Comparison of ENCODE assay signal across 16 cellular contexts in the genomic region with DNA sequence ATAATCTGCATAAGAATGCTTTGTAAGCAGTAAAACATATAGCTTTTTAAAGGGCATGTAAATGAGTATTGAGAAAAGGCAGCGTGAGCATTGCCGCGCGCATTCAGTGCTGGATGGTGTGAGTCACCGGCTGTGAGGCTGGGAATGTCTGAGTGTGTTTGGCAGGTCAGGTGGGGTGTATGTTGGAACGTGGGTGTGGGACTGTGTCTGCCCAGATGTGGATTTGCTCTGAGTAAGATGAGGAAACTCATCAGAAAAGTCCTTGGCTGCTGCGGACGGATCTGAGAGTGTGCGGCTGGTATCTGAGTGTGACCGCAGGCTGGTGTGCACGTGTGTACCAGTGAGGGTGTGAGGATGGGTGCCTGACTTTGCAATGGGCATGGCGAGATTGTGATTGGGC.
A peak's percentile ranks its signal among the peaks of the same experiment; 100 is the strongest.
DNase-seq lines count a peak whose midpoint lies in the region; ATAC-seq and TF ChIP-seq lines count a peak whose summit lies in the region.
"Had no signal": no experiment of that assay in that cellular context is flagged by ENCODE, and none has a peak within 500 bp of the region (broad histone marks: within the 10 kb centered on the region; RNA-seq: fewer than 3 reads in every experiment).

No MANE protein-coding gene starts in this region.

- CTCF ChIA-PET in activated CD8-positive, alpha-beta T cell treated with anti-CD3 and anti-CD28 coated beads for 36 hours (lab: Charles Lee) = no interaction called here

- no peaks in the 10 kb centered on the region for H3K36me3 Mint-ChIP-seq in chondrocyte (ENCODE audit: low read depth)
- H3K36me3 Mint-ChIP-seq in activated CD8-positive, alpha-beta T cell treated with anti-CD3 and anti-CD28 coated beads for 36 hours (ENCODE audit: low read depth) = no peaks in the 10 kb centered on the region

- peak; percentile 32 for DNase-seq in AG08396 (ENCODE audit: low spot score)
- DNase-seq in chondrocyte (ENCODE audit: low spot score) = peak; percentile 68
- DNase-seq in sigmoid colon = no peak
- no peak for DNase-seq in stimulated activated CD4-positive, alpha-beta T cell treated with anti-CD3 and anti-CD28 coated beads, Interleukin-12 subunit alpha, Interleukin-12 subunit beta, amount 100 ng/mL, for 4 hours
- no peak for DNase-seq in activated CD8-positive, alpha-beta T cell treated with anti-CD3 and anti-CD28 coated beads for 36 hours
- no peak for DNase-seq in SHP77 (lab: John Stamatoyannopoulos, UW)
- DNase-seq: BE2C, esophagus squamous epithelium, GDM1, NCI-H2171 treated with DMSO at 0.1 percent for 48 hours had no signal

- peak overlapping the region; percentile 88 for H3K27ac Mint-ChIP-seq in chondrocyte (ENCODE audit: unreplicated experiment)
- H3K27ac Mint-ChIP-seq in activated CD8-positive, alpha-beta T cell treated with anti-CD3 and anti-CD28 coated beads for 36 hours = no peak overlapping the region

- intact Hi-C loops in sigmoid colon (cut with DNase I) = no loop called here
- intact Hi-C loops in activated CD8-positive, alpha-beta T cell treated with anti-CD3 and anti-CD28 coated beads for 36 hours (cut with micrococcal nuclease) = no loop called here

- H3K9me3 ChIP-seq in HUES6 (ENCODE audit: control insufficient read depth, insufficient read depth, low read depth, low read length) = no peaks in the 10 kb centered on the region
- H3K9me3 ChIP-seq in mesodermal cell (ENCODE audit: control insufficient read depth, low read length) = no peaks in the 10 kb centered on the region
- no peaks in the 10 kb centered on the region for H3K9me3 ChIP-seq in sigmoid colon
- H3K9me3 ChIP-seq: BE2C, body of pancreas, esophagus squamous epithelium, Peyer's patch had no signal

- POLR2A ChIA-PET in activated CD8-positive, alpha-beta T cell treated with anti-CD3 and anti-CD28 coated beads for 36 hours (lab: Charles Lee) = no interaction called here

- ATAC-seq in activated CD8-positive, alpha-beta T cell treated with anti-CD3 and anti-CD28 coated beads for 36 hours = no peak
- ATAC-seq: body of pancreas had no signal

- H3K36me3 ChIP-seq in HUES6 (ENCODE audit: control insufficient read depth, insufficient read depth, low read length) (no peaks in the 10 kb centered on the region), mesodermal cell (ENCODE audit: control insufficient read depth, insufficient read depth, low read length) (no peaks in the 10 kb centered on the region), sigmoid colon (no peaks in the 10 kb centered on the region)
- H3K36me3 ChIP-seq: BE2C, esophagus squamous epithelium, Peyer's patch had no signal

- peaks cover 57% of the 10 kb centered on the region for H3K4me1 Mint-ChIP-seq in chondrocyte (ENCODE audit: low read depth)
- no peaks in the 10 kb centered on the region for H3K4me1 Mint-ChIP-seq in activated CD8-positive, alpha-beta T cell treated with anti-CD3 and anti-CD28 coated beads for 36 hours (ENCODE audit: low read depth)

- H3K27me3 ChIP-seq in HUES6 (ENCODE audit: control insufficient read depth, insufficient read depth, low read length) (peaks cover 95% of the 10 kb centered on the region), sigmoid colon (peaks cover 0 to 5% (median 0%) of the 10 kb centered on the region in 3 donors)
- H3K27me3 ChIP-seq: BE2C, body of pancreas, Peyer's patch had no signal

- TF ChIP-seq POLR2A in sigmoid colon (IDR thresholded peaks at IDR 0.05) = no peak

- H3K4me3 Mint-ChIP-seq in chondrocyte (ENCODE audit: unreplicated experiment) = no peak overlapping the region
- H3K4me3 Mint-ChIP-seq in activated CD8-positive, alpha-beta T cell treated with anti-CD3 and anti-CD28 coated beads for 36 hours = no peak overlapping the region
- H3K4me3 Mint-ChIP-seq: neural crest cell had no signal

- peak overlapping the region; percentile 41 for H3K9ac ChIP-seq in HUES6 (ENCODE audit: low read length)
- H3K9ac ChIP-seq: KMS-11 had no signal

- H3K27ac ChIP-seq in HUES6 (ENCODE audit: low read depth, low read length) = no peak overlapping the region
- peak overlapping the region; percentile 10 for H3K27ac ChIP-seq in mesodermal cell (ENCODE audit: low read depth, low read length, severe bottlenecking)
- H3K27ac ChIP-seq in sigmoid colon = no peak overlapping the region
- H3K27ac ChIP-seq: body of pancreas, esophagus squamous epithelium, KMS-11, Peyer's patch had no signal

- H3K27me3 Mint-ChIP-seq in chondrocyte (ENCODE audit: low read depth) = peaks cover 8% of the 10 kb centered on the region
- H3K27me3 Mint-ChIP-seq in activated CD8-positive, alpha-beta T cell treated with anti-CD3 and anti-CD28 coated beads for 36 hours = peaks cover 17% of the 10 kb centered on the region

- H3K4me3 ChIP-seq in HUES6 (ENCODE audit: low read depth, low read length) (peak overlapping the region; percentile 20; the same call in 1 of the 2 replicates), mesodermal cell (ENCODE audit: extremely low read depth, insufficient read depth, low read length, poor library complexity, severe bottlenecking) (no peak overlapping the region), sigmoid colon (no peak overlapping the region)
- H3K4me3 ChIP-seq: body of pancreas, esophagus squamous epithelium, Peyer's patch had no signal

- TF ChIP-seq CTCF in chondrocyte (IDR thresholded peaks at IDR 0.05) (no peak), sigmoid colon (IDR thresholded peaks at IDR 0.05) (no peak)
- TF ChIP-seq CTCF in activated CD8-positive, alpha-beta T cell treated with anti-CD3 and anti-CD28 coated beads for 36 hours (IDR thresholded peaks at IDR 0.05) = no peak

- H3K4me1 ChIP-seq in HUES6 (ENCODE audit: control insufficient read depth, insufficient read depth, low read length) = peaks cover 68% of the 10 kb centered on the region
- H3K4me1 ChIP-seq in mesodermal cell (ENCODE audit: control insufficient read depth, insufficient read depth, low read length, poor library complexity, severe bottlenecking) = peaks cover 50% of the 10 kb centered on the region
- H3K4me1 ChIP-seq in sigmoid colon = no peaks in the 10 kb centered on the region
- H3K4me1 ChIP-seq: body of pancreas, Peyer's patch had no signal

- no peak for TF ChIP-seq EP300 in sigmoid colon (IDR thresholded peaks at IDR 0.05)

- WGBS in mesodermal cell (ENCODE audit: insufficient coverage in 2 of 2), 2 experiments = 44 to 51% methylated on average over 11 to 12 of the region's 12 CpGs
- WGBS in sigmoid colon, 2 donors = 83 to 85% methylated on average over 12 of the region's 12 CpGs

- no peaks in the 10 kb centered on the region for H3K9me3 Mint-ChIP-seq in chondrocyte (ENCODE audit: low read depth)
- no peaks in the 10 kb centered on the region for H3K9me3 Mint-ChIP-seq in activated CD8-positive, alpha-beta T cell treated with anti-CD3 and anti-CD28 coated beads for 36 hours
- H3K9me3 Mint-ChIP-seq: neural crest cell had no signal

Comparison
In these comparisons a context has a peak if more than half of its experiments do, and no peak if none do; other contexts are left out.
1. DNase-seq: peak in AG08396 (single experiment) and chondrocyte (single experiment); none in sigmoid colon (single experiment), stimulated activated CD4-positive, alpha-beta T cell treated with anti-CD3 and anti-CD28 coated beads, Interleukin-12 subunit alpha, Interleukin-12 subunit beta, amount 100 ng/mL, for 4 hours (single experiment), activated CD8-positive, alpha-beta T cell treated with anti-CD3 and anti-CD28 coated beads for 36 hours (single experiment) and SHP77 (0 of 2).